In genomic region chr4:82432596-82432995, GRCh38 we compare ENCODE assay signal across 15 cellular contexts. TPM values are rescaled to one million over a fixed set of nuclear protein-coding genes. Genes with fewer than 3 reads are reported as not detected.
A peak's percentile ranks its signal among the peaks of the same experiment; 100 is the strongest.
DNase-seq lines count a peak whose midpoint lies in the region; ATAC-seq and TF ChIP-seq lines count a peak whose summit lies in the region.
"Had no signal": no experiment of that assay in that cellular context is flagged by ENCODE, and none has a peak within 500 bp of the region (broad histone marks: within the 10 kb centered on the region; RNA-seq: fewer than 3 reads in every experiment).

No MANE protein-coding gene starts in this region.

- no peak overlapping the region for H3K27ac ChIP-seq in adrenal gland
- H3K27ac ChIP-seq: epithelial cell of prostate, heart right ventricle, parathyroid adenoma had no signal

- TF ChIP-seq CTCF in neural crest cell (conservative IDR thresholded peaks at IDR 0.05) (no peak), adrenal gland (IDR thresholded peaks at IDR 0.05) (no peak)

- no peaks in the 10 kb centered on the region for H3K27me3 Mint-ChIP-seq in activated CD4-positive, alpha-beta T cell treated with anti-CD3 and anti-CD28 coated beads, Interleukin-2, amount 10 ng/mL, durations not matched to agents 7 days and 5 days
- H3K27me3 Mint-ChIP-seq in activated naive CD8-positive, alpha-beta T cell treated with anti-CD3 and anti-CD28 coated beads, Interleukin-2, amount 50 U/mL, for 24 hours: peaks cover 2% of the 10 kb centered on the region
- H3K27me3 Mint-ChIP-seq in neural crest cell (ENCODE audit: low read depth): peaks cover 13% of the 10 kb centered on the region

- no peaks in the 10 kb centered on the region for H3K36me3 ChIP-seq in adrenal gland (replicated peaks in 1 of 2)

- no peak for DNase-seq in activated CD4-positive, alpha-beta T cell treated with anti-CD3 and anti-CD28 coated beads, Interleukin-2, amount 10 ng/mL, durations not matched to agents 7 days and 5 days
- DNase-seq in activated CD4-positive, alpha-beta T cell treated with anti-CD3 and anti-CD28 coated beads for 4 hours: no peak
- DNase-seq in MV-4-11 (lab: John Stamatoyannopoulos, UW) (peak; percentile 30), neural crest cell (ENCODE audit: low read depth, low spot score) (no peak), NCI-H146 treated with DMSO at 0.1 percent for 48 hours (lab: John Stamatoyannopoulos, UW; ENCODE audit: unreplicated experiment) (no peak), adrenal gland (no peak)
- DNase-seq in activated naive CD8-positive, alpha-beta T cell treated with anti-CD3 and anti-CD28 coated beads, Interleukin-2, amount 50 U/mL, for 24 hours: no peak
- DNase-seq: central memory CD4-positive, alpha-beta T cell; DMS79; heart right ventricle; NCI-H1092 treated with DMSO at 0.1 percent for 48 hours; NCI-H446 had no signal

- POLR2A ChIA-PET in activated CD4-positive, alpha-beta T cell treated with anti-CD3 and anti-CD28 coated beads, Interleukin-2, amount 10 ng/mL, durations not matched to agents 7 days and 5 days (lab: Charles Lee): no interaction called here

- CTCF ChIA-PET in activated CD4-positive, alpha-beta T cell treated with anti-CD3 and anti-CD28 coated beads, Interleukin-2, amount 10 ng/mL, durations not matched to agents 7 days and 5 days (lab: Charles Lee): interaction anchor here (1.4 kb wide), 1 partner anchor 13 kb away, joined by 4 read pairs; no protein-coding TSS in a partner anchor

- H3K4me1 ChIP-seq in adrenal gland (replicated peaks in 1 of 2): peaks cover 7 to 8% of the 10 kb centered on the region in 2 donors

- TF ChIP-seq POLR2A in adrenal gland (IDR thresholded peaks at IDR 0.05): no peak

- H3K4me3 ChIP-seq in adrenal gland: no peak overlapping the region

- ATAC-seq in activated naive CD8-positive, alpha-beta T cell treated with anti-CD3 and anti-CD28 coated beads, Interleukin-2, amount 50 U/mL, for 24 hours: no peak
- ATAC-seq in GM21390 (IDR thresholded peaks at IDR 0.05; ENCODE audit: unreplicated experiment): no peak
- ATAC-seq: heart right ventricle had no signal

- H3K4me1 Mint-ChIP-seq in activated CD4-positive, alpha-beta T cell treated with anti-CD3 and anti-CD28 coated beads, Interleukin-2, amount 10 ng/mL, durations not matched to agents 7 days and 5 days: peaks cover 48% of the 10 kb centered on the region
- H3K4me1 Mint-ChIP-seq in activated naive CD8-positive, alpha-beta T cell treated with anti-CD3 and anti-CD28 coated beads, Interleukin-2, amount 50 U/mL, for 24 hours: peaks cover 68% of the 10 kb centered on the region
- H3K4me1 Mint-ChIP-seq in neural crest cell: peaks cover 43% of the 10 kb centered on the region

- no peaks in the 10 kb centered on the region for H3K9me3 ChIP-seq in adrenal gland (replicated peaks in 1 of 3)
- H3K9me3 ChIP-seq: heart right ventricle had no signal

- WGBS in adrenal gland, 4 donors: 89 to 92% (median 90%) methylated on average over 18 of the region's 18 CpGs

- no peaks in the 10 kb centered on the region for H3K9me3 Mint-ChIP-seq in activated CD4-positive, alpha-beta T cell treated with anti-CD3 and anti-CD28 coated beads, Interleukin-2, amount 10 ng/mL, durations not matched to agents 7 days and 5 days
- no peaks in the 10 kb centered on the region for H3K9me3 Mint-ChIP-seq in activated naive CD8-positive, alpha-beta T cell treated with anti-CD3 and anti-CD28 coated beads, Interleukin-2, amount 50 U/mL, for 24 hours
- H3K9me3 Mint-ChIP-seq in neural crest cell: no peaks in the 10 kb centered on the region

- intact Hi-C loops in adrenal gland (cut with DNase I): no loop called here

- peak overlapping the region; percentile 100 for H3K4me3 Mint-ChIP-seq in activated CD4-positive, alpha-beta T cell treated with anti-CD3 and anti-CD28 coated beads, Interleukin-2, amount 10 ng/mL, durations not matched to agents 7 days and 5 days
- H3K4me3 Mint-ChIP-seq in activated naive CD8-positive, alpha-beta T cell treated with anti-CD3 and anti-CD28 coated beads, Interleukin-2, amount 50 U/mL, for 24 hours: peak overlapping the region; percentile 99
- peak overlapping the region; percentile 99 for H3K4me3 Mint-ChIP-seq in neural crest cell

- peaks cover 48% of the 10 kb centered on the region for H3K36me3 Mint-ChIP-seq in activated CD4-positive, alpha-beta T cell treated with anti-CD3 and anti-CD28 coated beads, Interleukin-2, amount 10 ng/mL, durations not matched to agents 7 days and 5 days (ENCODE audit: low read depth)
- peaks cover 64% of the 10 kb centered on the region for H3K36me3 Mint-ChIP-seq in activated naive CD8-positive, alpha-beta T cell treated with anti-CD3 and anti-CD28 coated beads, Interleukin-2, amount 50 U/mL, for 24 hours (ENCODE audit: low read depth)
- peaks cover 20% of the 10 kb centered on the region for H3K36me3 Mint-ChIP-seq in neural crest cell (ENCODE audit: low read depth)

- H3K27me3 ChIP-seq in adrenal gland: no peaks in the 10 kb centered on the region
- H3K27me3 ChIP-seq: heart right ventricle had no signal

- no peak overlapping the region for H3K27ac Mint-ChIP-seq in activated CD4-positive, alpha-beta T cell treated with anti-CD3 and anti-CD28 coated beads, Interleukin-2, amount 10 ng/mL, durations not matched to agents 7 days and 5 days
- peak overlapping the region; percentile 88 for H3K27ac Mint-ChIP-seq in activated naive CD8-positive, alpha-beta T cell treated with anti-CD3 and anti-CD28 coated beads, Interleukin-2, amount 50 U/mL, for 24 hours
- H3K27ac Mint-ChIP-seq in neural crest cell (ENCODE audit: unreplicated experiment): no peak overlapping the region

RNA-seq across cellular contexts. Expression of gene ENOPH1, which starts 2.2 kb away (rescaled TPM):
- total RNA-seq in activated CD4-positive, alpha-beta T cell treated with anti-CD3 and anti-CD28 coated beads, Interleukin-2, amount 10 ng/mL, durations not matched to agents 7 days and 5 days: 10 to 100 TPM; 32.7 to 34.6 TPM
- total RNA-seq in neural crest cell (52.8 and 53.3 TPM in 2 replicates), adrenal gland (10 to 100 TPM; 22.7 to 40.9 (median 29.2) TPM)
- polyA plus RNA-seq in adrenal gland: 10 to 100 TPM; 44.4 to 65.7 (median 44.6) TPM

RNA-seq across cellular contexts. Expression of gene HNRNPDL, which starts 2.3 kb away (rescaled TPM):
- total RNA-seq in activated CD4-positive, alpha-beta T cell treated with anti-CD3 and anti-CD28 coated beads, Interleukin-2, amount 10 ng/mL, durations not matched to agents 7 days and 5 days: 100 to 1,000 TPM; 311 to 320 TPM
- 582 and 603 TPM in 2 replicates for total RNA-seq in neural crest cell
- total RNA-seq in adrenal gland: 100 to 1,000 TPM in 6 of 8 donors, 10 to 100 TPM in 2; 76.2 to 202 (median 154) TPM
- 100 to 1,000 TPM; 203 to 285 (median 205) TPM for polyA plus RNA-seq in adrenal gland

RNA-seq across cellular contexts. Expression of gene HNRNPD, which starts 58.8 kb away (rescaled TPM):
- total RNA-seq in activated CD4-positive, alpha-beta T cell treated with anti-CD3 and anti-CD28 coated beads, Interleukin-2, amount 10 ng/mL, durations not matched to agents 7 days and 5 days: 100 to 1,000 TPM; 368 to 430 TPM
- total RNA-seq in neural crest cell (610 and 642 TPM in 2 replicates), adrenal gland (100 to 1,000 TPM in 4 of 8 donors, 10 to 100 TPM in 4; 32.2 to 158 (median 79.2) TPM)
- 100 to 1,000 TPM; 117 to 430 (median 138) TPM for polyA plus RNA-seq in adrenal gland
